In the genomic region with DNA sequence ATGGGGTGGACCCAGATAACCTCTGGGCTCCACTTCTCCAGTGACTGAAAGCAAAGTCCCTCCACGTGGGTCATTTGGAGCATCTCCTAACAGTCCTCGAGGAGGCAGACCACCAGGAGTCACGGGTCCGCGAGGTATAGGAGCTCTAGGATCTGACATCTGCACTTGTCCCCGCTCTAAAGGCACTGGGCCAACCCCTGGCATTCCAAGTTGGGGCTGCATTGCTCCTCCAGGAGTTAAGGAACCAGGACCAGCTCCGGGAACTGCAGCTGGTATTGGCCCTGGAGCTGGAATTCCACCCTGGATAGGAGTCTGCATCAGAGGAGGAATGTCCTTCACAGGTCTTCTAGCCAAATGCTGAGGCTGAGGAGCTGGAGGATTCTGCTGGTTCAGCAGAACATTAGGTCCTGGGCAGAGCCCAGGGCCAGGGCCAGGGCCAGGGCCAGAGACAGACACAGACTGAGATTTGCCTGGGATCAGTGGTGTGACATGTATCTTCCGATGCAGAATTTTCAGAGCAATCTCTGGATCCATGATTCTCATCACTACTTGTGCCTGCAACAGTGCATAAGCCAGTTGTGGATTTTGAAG, we compare ENCODE assay signal across 8 cellular contexts. TPM values are rescaled to one million over a fixed set of nuclear protein-coding genes. Genes with fewer than 3 reads are reported as not detected.
DNase-seq lines count a peak whose midpoint lies in the region; ATAC-seq lines count a peak whose summit lies in the region.

No MANE protein-coding gene starts in this region.

- peaks cover 37% of the 10 kb centered on the region for H3K79me2 ChIP-seq in ACC112 (ENCODE audit: control insufficient read depth, insufficient read depth, low read length, unreplicated experiment)

- H3K27me3 ChIP-seq in ACC112 (ENCODE audit: insufficient read depth, low read length) (no peaks in the 10 kb centered on the region), muscle layer of duodenum (ENCODE audit: low read depth, low read length) (no peaks in the 10 kb centered on the region)

- H3K9me3 ChIP-seq in KOPT-K1 (ENCODE audit: insufficient read depth, low read length, poor library complexity, severe bottlenecking), result peaks cover 9% of the 10 kb centered on the region
- no peaks in the 10 kb centered on the region for H3K9me3 ChIP-seq in muscle layer of duodenum (ENCODE audit: control insufficient read depth in 1 of 2, low read length in 2 of 2)

- DNase-seq in dermis blood vessel endothelial cell, result peak; percentile 1
- DNase-seq in activated effector memory CD4-positive, alpha-beta T cell treated with anti-CD3 and anti-CD28 coated beads, Interleukin-2, amount 50 U/mL, for 16 hours, result no peak
- DNase-seq in NCI-H2107 treated with DMSO at 0.1 percent for 48 hours (lab: John Stamatoyannopoulos, UW; ENCODE audit: unreplicated experiment), result no peak

- H3K4me3 ChIP-seq in ACC112 (ENCODE audit: low read depth, low read length), result peak overlapping the region; percentile 95
- H3K4me3 ChIP-seq in muscle layer of duodenum (ENCODE audit: low read depth in 1 of 2, low read length in 2 of 2), result peak overlapping the region; percentile 86 to 97

- peaks cover 44% of the 10 kb centered on the region for H3K4me1 ChIP-seq in ACC112 (ENCODE audit: control insufficient read depth, insufficient read depth, low read length, unreplicated experiment)
- peaks cover 14 to 25% of the 10 kb centered on the region in 2 donors for H3K4me1 ChIP-seq in muscle layer of duodenum (ENCODE audit: control insufficient read depth in 1 of 2, insufficient read depth in 2 of 2, low read length in 2 of 2)

- ATAC-seq in GM18870 (IDR thresholded peaks at IDR 0.05; ENCODE audit: unreplicated experiment) (no peak), HG02798 (IDR thresholded peaks at IDR 0.05; ENCODE audit: poor library complexity, unreplicated experiment) (no peak)

- H3K36me3 ChIP-seq in ACC112 (ENCODE audit: insufficient read depth, low read length) (no peaks in the 10 kb centered on the region; the same call in none of the 2 replicates), KOPT-K1 (ENCODE audit: insufficient read depth, low read length) (peaks cover 44% of the 10 kb centered on the region), muscle layer of duodenum (ENCODE audit: control insufficient read depth in 1 of 2, insufficient read depth in 2 of 2, low read length in 2 of 2) (peaks cover 0 to 5% of the 10 kb centered on the region in 2 donors)

- peak overlapping the region; percentile 99 for H2AFZ ChIP-seq in ACC112 (ENCODE audit: low read length, unreplicated experiment)

- H3K27ac ChIP-seq in ACC112 (ENCODE audit: low read depth, low read length), result no peak overlapping the region
- H3K27ac ChIP-seq in KOPT-K1 (ENCODE audit: low read depth, low read length, poor library complexity, severe bottlenecking), result peak overlapping the region; percentile 94
- peak overlapping the region; percentile 98 for H3K27ac ChIP-seq in muscle layer of duodenum (ENCODE audit: low read length)

RNA-seq across cellular contexts. Expression of a gene that starts 0.8 kb away (rescaled TPM):
- total RNA-seq in dermis blood vessel endothelial cell, result 26.2 and 27.2 TPM in 2 replicates
